Comparison of ENCODE assay signal across 25 cellular contexts in genomic region chr13:89003656-89004055, GRCh38.
DNase-seq lines count a peak whose midpoint lies in the region; ATAC-seq lines count a peak whose summit lies in the region.
"Had no signal": no experiment of that assay in that cellular context is flagged by ENCODE, and none has a peak within 500 bp of the region (broad histone marks: within the 10 kb centered on the region; RNA-seq: fewer than 3 reads in every experiment).

No MANE protein-coding gene starts in this region.

- WGBS in mesenchymal stem cell, result 100% methylated on average over 1 of the region's 2 CpGs

- H2BK12ac ChIP-seq in mesenchymal stem cell (ENCODE audit: low read length in 2 of 2), result no peak overlapping the region

- H3K27ac Mint-ChIP-seq in activated naive CD4-positive, alpha-beta T cell treated with anti-CD3 and anti-CD28 coated beads, Interleukin-2, amount 50 U/mL, for 24 hours, result peak overlapping the region; percentile 6
- H3K27ac Mint-ChIP-seq: CD14-positive monocyte; CD4-positive, alpha-beta memory T cell; CD4-positive, CD25-positive, alpha-beta regulatory T cell had no signal

- no peak overlapping the region for H2BK120ac ChIP-seq in mesenchymal stem cell (ENCODE audit: low read depth, low read length)

- no peaks in the 10 kb centered on the region for H3K36me3 Mint-ChIP-seq in activated naive CD4-positive, alpha-beta T cell treated with anti-CD3 and anti-CD28 coated beads, Interleukin-2, amount 50 U/mL, for 24 hours
- H3K36me3 Mint-ChIP-seq: CD14-positive monocyte; CD4-positive, alpha-beta memory T cell; CD4-positive, CD25-positive, alpha-beta regulatory T cell; CD8-positive, alpha-beta memory T cell had no signal

- no peak overlapping the region for H3K27ac ChIP-seq in mesenchymal stem cell (ENCODE audit: low read length, poor library complexity, severe bottlenecking)
- H3K27ac ChIP-seq: BLaER1 had no signal

- no peaks in the 10 kb centered on the region for H3K9me3 ChIP-seq in mesenchymal stem cell (ENCODE audit: control insufficient read depth, low read length)
- H3K9me3 ChIP-seq: BE2C, BLaER1 had no signal

- no peak overlapping the region for H3K18ac ChIP-seq in mesenchymal stem cell (ENCODE audit: low read depth in 1 of 2, low read length in 2 of 2)

- ATAC-seq in HG02840 (IDR thresholded peaks at IDR 0.05; ENCODE audit: low FRiP score, unreplicated experiment) (no peak), GM18858 (IDR thresholded peaks at IDR 0.05; ENCODE audit: unreplicated experiment) (no peak)
- ATAC-seq: GM12878 had no signal

- H3K36me3 ChIP-seq in mesenchymal stem cell (ENCODE audit: control insufficient read depth in 1 of 2, insufficient read depth in 2 of 2, low read depth in 1 of 2, low read length in 2 of 2), result no peaks in the 10 kb centered on the region
- H3K36me3 ChIP-seq: BE2C, BLaER1 had no signal

- no peak overlapping the region for H3K4me2 ChIP-seq in mesenchymal stem cell (ENCODE audit: low read length, poor library complexity, severe bottlenecking)
- H3K4me2 ChIP-seq: BLaER1 had no signal

- no peak overlapping the region for H2BK15ac ChIP-seq in mesenchymal stem cell (ENCODE audit: low read depth, poor library complexity, severe bottlenecking)

- H4K8ac ChIP-seq in mesenchymal stem cell (ENCODE audit: low read length), result no peak overlapping the region

- H4K91ac ChIP-seq in mesenchymal stem cell (ENCODE audit: low read length), result no peak overlapping the region

- no peak overlapping the region for H3K23ac ChIP-seq in mesenchymal stem cell (ENCODE audit: low read length in 2 of 2)

- H3K4me3 ChIP-seq in mesenchymal stem cell (ENCODE audit: insufficient read depth in 1 of 2, low read depth in 1 of 2, low read length in 2 of 2), result no peak overlapping the region
- H3K4me3 ChIP-seq: BLaER1, GM12878 had no signal

- no peak overlapping the region for H3K9ac ChIP-seq in mesenchymal stem cell (ENCODE audit: low read length)
- H3K9ac ChIP-seq: BLaER1 had no signal

- H3K27me3 Mint-ChIP-seq in activated naive CD4-positive, alpha-beta T cell treated with anti-CD3 and anti-CD28 coated beads, Interleukin-2, amount 50 U/mL, for 24 hours, result no peaks in the 10 kb centered on the region
- H3K27me3 Mint-ChIP-seq: CD4-positive, alpha-beta memory T cell; CD4-positive, CD25-positive, alpha-beta regulatory T cell had no signal

- no peak for DNase-seq in activated naive CD4-positive, alpha-beta T cell treated with anti-CD3 and anti-CD28 coated beads, Interleukin-2, amount 50 U/mL, for 16 hours
- DNase-seq in NCI-H1048 (lab: John Stamatoyannopoulos, UW) (peak; percentile 5), mesenchymal stem cell (no peak), NOMO-1 treated with DMSO at 0.1 percent for 48 hours (lab: John Stamatoyannopoulos, UW; ENCODE audit: unreplicated experiment) (no peak)
- DNase-seq: 8988T; ACHN; BE2C; C1 segment of cervical spinal cord; CD4-positive, alpha-beta memory T cell; CD4-positive, CD25-positive, alpha-beta regulatory T cell; CD8-positive, alpha-beta memory T cell; COR-L47; DMS 273 treated with DMSO at 0.1 percent for 48 hours; DMS153; DMS53; DMS79; DND-41; EL; GDM1 had no signal

- no peak overlapping the region for H2AK5ac ChIP-seq in mesenchymal stem cell (ENCODE audit: low read length, severe bottlenecking)

- no peak overlapping the region for H2AFZ ChIP-seq in mesenchymal stem cell (ENCODE audit: low read depth, low read length)

- H3K9me3 Mint-ChIP-seq in activated naive CD4-positive, alpha-beta T cell treated with anti-CD3 and anti-CD28 coated beads, Interleukin-2, amount 50 U/mL, for 24 hours, result no peaks in the 10 kb centered on the region

- H3K4me1 ChIP-seq in mesenchymal stem cell (ENCODE audit: control insufficient read depth, insufficient read depth, low read depth, low read length), result no peaks in the 10 kb centered on the region
- H3K4me1 ChIP-seq: BE2C, BLaER1 had no signal

- H3K14ac ChIP-seq in mesenchymal stem cell (ENCODE audit: low read length in 2 of 2), result no peak overlapping the region

- no peaks in the 10 kb centered on the region for H3K4me1 Mint-ChIP-seq in activated naive CD4-positive, alpha-beta T cell treated with anti-CD3 and anti-CD28 coated beads, Interleukin-2, amount 50 U/mL, for 24 hours
- H3K4me1 Mint-ChIP-seq: CD14-positive monocyte; CD4-positive, alpha-beta memory T cell; CD4-positive, CD25-positive, alpha-beta regulatory T cell; CD8-positive, alpha-beta memory T cell had no signal

- H3K79me1 ChIP-seq in mesenchymal stem cell (replicated peaks; ENCODE audit: low read length, poor library complexity, severe bottlenecking), result no peaks in the 10 kb centered on the region

- H3K27me3 ChIP-seq in mesenchymal stem cell (ENCODE audit: control insufficient read depth in 1 of 2, insufficient read depth in 1 of 2, low read length in 2 of 2), result no peaks in the 10 kb centered on the region
- H3K27me3 ChIP-seq: BE2C, BLaER1 had no signal

- peak overlapping the region; percentile 57 for H2BK5ac ChIP-seq in mesenchymal stem cell (ENCODE audit: low read depth, low read length, poor library complexity, severe bottlenecking)

- H3K4ac ChIP-seq in mesenchymal stem cell (ENCODE audit: low read depth in 1 of 2, low read length in 2 of 2), result no peak overlapping the region

- no peak overlapping the region for H3K4me3 Mint-ChIP-seq in activated naive CD4-positive, alpha-beta T cell treated with anti-CD3 and anti-CD28 coated beads, Interleukin-2, amount 50 U/mL, for 24 hours
- H3K4me3 Mint-ChIP-seq: CD14-positive monocyte; CD4-positive, alpha-beta memory T cell; CD4-positive, CD25-positive, alpha-beta regulatory T cell; CD8-positive, alpha-beta memory T cell had no signal
